In genomic region chr11:95415837-95416288, GRCh38 we compare ENCODE assay signal across 22 cellular contexts.
"Had no signal": no experiment of that assay in that cellular context is flagged by ENCODE, and none has a peak within 500 bp of the region (broad histone marks: within the 10 kb centered on the region; RNA-seq: fewer than 3 reads in every experiment).

No MANE protein-coding gene starts in this region.

- ATAC-seq: T-cell had no signal

- H3K9me3 ChIP-seq: ascending aorta, esophagus muscularis mucosa, suprapubic skin, upper lobe of left lung had no signal

- H3K4me1 Mint-ChIP-seq: nephron had no signal

- H3K27me3 Mint-ChIP-seq: activated naive CD4-positive, alpha-beta T cell treated with anti-CD3 and anti-CD28 coated beads, Interleukin-2, amount 50 U/mL, for 24 hours; stimulated activated naive CD8-positive, alpha-beta T cell treated with anti-CD3 and anti-CD28 coated beads, Interleukin-15, Interleukin-2, amounts not matched to agents 100 ng/mL and 50 ng/mL, for 24 hours; T-cell had no signal

- H3K4me3 ChIP-seq: ascending aorta, esophagus muscularis mucosa, lung, suprapubic skin, upper lobe of left lung had no signal

- H3K27ac ChIP-seq: ascending aorta, esophagus muscularis mucosa, suprapubic skin, upper lobe of left lung had no signal

- H3K36me3 Mint-ChIP-seq: activated naive CD4-positive, alpha-beta T cell treated with anti-CD3 and anti-CD28 coated beads, Interleukin-2, amount 50 U/mL, for 24 hours; T-cell had no signal

- H3K27ac Mint-ChIP-seq: activated naive CD4-positive, alpha-beta T cell treated with anti-CD3 and anti-CD28 coated beads, Interleukin-2, amount 50 U/mL, for 24 hours; nephron; stimulated activated naive CD8-positive, alpha-beta T cell treated with anti-CD3 and anti-CD28 coated beads, Interleukin-15, Interleukin-2, amounts not matched to agents 100 ng/mL and 50 ng/mL, for 24 hours; T-cell had no signal

- H3K27me3 ChIP-seq: ascending aorta, esophagus muscularis mucosa, suprapubic skin, upper lobe of left lung had no signal

- H3K4me1 ChIP-seq: ascending aorta, upper lobe of left lung had no signal

- H3K36me3 ChIP-seq: ascending aorta, esophagus muscularis mucosa, suprapubic skin, upper lobe of left lung had no signal

- H3K9me3 Mint-ChIP-seq: activated naive CD4-positive, alpha-beta T cell treated with anti-CD3 and anti-CD28 coated beads, Interleukin-2, amount 50 U/mL, for 24 hours; nephron; stimulated activated naive CD8-positive, alpha-beta T cell treated with anti-CD3 and anti-CD28 coated beads, Interleukin-15, Interleukin-2, amounts not matched to agents 100 ng/mL and 50 ng/mL, for 24 hours; T-cell had no signal

- H3K4me3 Mint-ChIP-seq: activated naive CD4-positive, alpha-beta T cell treated with anti-CD3 and anti-CD28 coated beads, Interleukin-2, amount 50 U/mL, for 24 hours; nephron; stimulated activated naive CD8-positive, alpha-beta T cell treated with anti-CD3 and anti-CD28 coated beads, Interleukin-15, Interleukin-2, amounts not matched to agents 100 ng/mL and 50 ng/mL, for 24 hours; T-cell had no signal

- DNase-seq: activated CD4-positive, CD25-positive, alpha-beta regulatory T cell treated with anti-CD3 and anti-CD28 coated beads, Interleukin-2, amount 50 U/mL, for 72 hours; activated CD8-positive, alpha-beta memory T cell treated with anti-CD3 and anti-CD28 coated beads for 24 hours; activated CD8-positive, alpha-beta memory T cell treated with anti-CD3 and anti-CD28 coated beads, Interleukin-2, amount 50 U/mL, for 48 hours; activated effector memory CD4-positive, alpha-beta T cell treated with anti-CD3 and anti-CD28 coated beads, Interleukin-2, amount 50 U/mL, for 16 hours; activated T-cell treated with anti-CD3 and anti-CD28 coated beads, Interleukin-2, amount 50 U/mL, for 48 hours; effector CD8-positive, alpha-beta T cell; hippocampal formation; left cardiac atrium; midbrain; posterior cingulate gyrus; retina; stimulated activated CD4-positive, alpha-beta T cell treated with anti-CD3 and anti-CD28 coated beads, Interleukin-12 subunit alpha, Interleukin-12 subunit beta, amount 100 ng/mL, for 4 hours; stimulated activated CD4-positive, alpha-beta T cell treated with anti-CD3 and anti-CD28 coated beads, Interleukin-2, amount 100 ng/mL, for 24 hours; T-cell; upper lobe of left lung had no signal
